Comparison of ENCODE assay signal across 15 cellular contexts in genomic region chr1:101540161-101540560, GRCh38.
"Had no signal": no experiment of that assay in that cellular context is flagged by ENCODE, and none has a peak within 500 bp of the region (broad histone marks: within the 10 kb centered on the region; RNA-seq: fewer than 3 reads in every experiment).

No MANE protein-coding gene starts in this region.

- ATAC-seq: activated CD4-positive, CD25-positive, alpha-beta regulatory T cell treated with anti-CD3 and anti-CD28 coated beads, Interleukin-2, amount 50 U/mL, for 24 hours; activated T-helper 17 cell treated with anti-CD3 and anti-CD28 coated beads, Interleukin-2, amount 50 U/mL, for 72 hours; PC-3 had no signal

- DNase-seq: activated CD4-positive, alpha-beta T cell treated with anti-CD3 and anti-CD28 coated beads for 4 hours; activated CD4-positive, alpha-beta T cell treated with anti-CD3 and anti-CD28 coated beads, Interleukin-2, amount 50 U/mL, for 48 hours; activated CD8-positive, alpha-beta memory T cell treated with anti-CD3 and anti-CD28 coated beads for 24 hours; activated gamma-delta T cell; activated naive CD4-positive, alpha-beta T cell treated with anti-CD3 and anti-CD28 coated beads for 36 hours; activated T-cell treated with anti-CD3 and anti-CD28 coated beads for 4 hours; activated T-cell treated with anti-CD3 and anti-CD28 coated beads, Interleukin-2, amount 50 U/mL, for 48 hours; amygdala; KG1; NCI-H1048; NCI-H446; NCI-H526 treated with DMSO at 0.1 percent for 48 hours; PC-3 had no signal
